Comparison of ENCODE assay signal across 22 cellular contexts in genomic region chr9:135009711-135010362, GRCh38.
"Had no signal": no experiment of that assay in that cellular context is flagged by ENCODE, and none has a peak within 500 bp of the region (broad histone marks: within the 10 kb centered on the region; RNA-seq: fewer than 3 reads in every experiment).

No MANE protein-coding gene starts in this region.

- H3K27ac Mint-ChIP-seq: activated naive CD4-positive, alpha-beta T cell treated with anti-CD3 and anti-CD28 coated beads for 36 hours; activated T-helper 2 cell treated with anti-CD3 and anti-CD28 coated beads, Interferon-gamma antibody, Interleukin-2, Interleukin-4, amounts not matched to agents 10 μg/mL and 5 μg/mL and 100 μg/mL, durations not matched to agents 14 hours and 24 hours and 36 hours; endodermal cell; nephron; progenitor cell of endocrine pancreas had no signal

- ATAC-seq: left lobe of liver; mucosa of descending colon; right cardiac atrium; stimulated activated naive CD8-positive, alpha-beta T cell treated with anti-CD3 and anti-CD28 coated beads, Interleukin-15, Interleukin-2, amounts not matched to agents 100 U/mL and 50 U/mL, for 24 hours had no signal

- H3K9me3 Mint-ChIP-seq: activated naive CD4-positive, alpha-beta T cell treated with anti-CD3 and anti-CD28 coated beads for 36 hours; activated T-helper 2 cell treated with anti-CD3 and anti-CD28 coated beads, Interferon-gamma antibody, Interleukin-2, Interleukin-4, amounts not matched to agents 10 μg/mL and 5 μg/mL and 100 μg/mL, durations not matched to agents 14 hours and 24 hours and 36 hours; nephron had no signal

- H3K36me3 ChIP-seq: transverse colon had no signal

- H3K27me3 ChIP-seq: transverse colon had no signal

- H3K4me3 Mint-ChIP-seq: activated naive CD4-positive, alpha-beta T cell treated with anti-CD3 and anti-CD28 coated beads for 36 hours; endodermal cell; nephron had no signal

- DNase-seq: activated CD4-positive, CD25-positive, alpha-beta regulatory T cell; activated naive CD4-positive, alpha-beta T cell treated with anti-CD3 and anti-CD28 coated beads for 36 hours; endodermal cell; head of caudate nucleus; mucosa of descending colon; occipital lobe; right cardiac atrium; stimulated activated CD4-positive, alpha-beta T cell treated with anti-CD3 and anti-CD28 coated beads, Interleukin-4, amount 100 ng/mL, for 4 hours; stimulated activated CD8-positive, alpha-beta memory T cell treated with anti-CD3 and anti-CD28 coated beads, Interleukin-4, amount 100 ng/mL, for 48 hours; stimulated activated naive CD8-positive, alpha-beta T cell treated with anti-CD3 and anti-CD28 coated beads, Interleukin-15, Interleukin-2, amounts not matched to agents 100 U/mL and 50 U/mL, for 24 hours; T-helper 2 cell; transverse colon had no signal

- H3K4me1 ChIP-seq: transverse colon had no signal

- H3K4me3 ChIP-seq: dorsolateral prefrontal cortex, mucosa of descending colon, skin epidermis, transverse colon had no signal

- H3K9me3 ChIP-seq: mucosa of descending colon, transverse colon had no signal

- H3K27ac ChIP-seq: dorsolateral prefrontal cortex, skin epidermis, transverse colon had no signal

- FAIRE-seq: astrocyte, bronchial epithelial cell, frontal cortex, TTC549 had no signal

- H3K4me1 Mint-ChIP-seq: endodermal cell, nephron had no signal
